ENCODE assay signal across 15 cellular contexts in the genomic region with DNA sequence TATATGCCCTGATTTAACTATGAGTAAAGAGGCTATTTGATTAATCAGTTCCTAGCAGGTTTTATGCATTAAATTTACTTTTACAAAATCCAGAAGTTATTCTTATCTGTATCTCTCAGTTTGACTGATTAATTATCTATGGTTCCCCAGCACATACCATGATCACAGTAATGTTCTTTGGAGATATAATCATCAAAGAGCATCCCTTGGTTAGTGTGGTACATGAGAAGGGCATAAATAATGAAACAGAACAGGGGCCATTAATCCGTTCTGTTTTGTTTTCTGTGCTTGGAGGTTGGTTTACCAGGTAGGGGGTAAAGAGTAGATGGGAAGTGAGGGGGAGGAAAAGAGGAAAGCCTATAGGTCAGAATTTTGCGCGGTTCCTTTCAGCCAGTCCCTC.
DNase-seq lines count a peak whose midpoint lies in the region; ATAC-seq and TF ChIP-seq lines count a peak whose summit lies in the region.
"Had no signal": no experiment of that assay in that cellular context is flagged by ENCODE, and none has a peak within 500 bp of the region (broad histone marks: within the 10 kb centered on the region; RNA-seq: fewer than 3 reads in every experiment).

No MANE protein-coding gene starts in this region.

- H2BK120ac ChIP-seq in mesenchymal stem cell (ENCODE audit: low read depth, low read length), result no peak overlapping the region

- H3K79me2 ChIP-seq in SK-N-SH (ENCODE audit: insufficient read depth), result no peaks in the 10 kb centered on the region

- no peak for ATAC-seq in HG02571 (IDR thresholded peaks at IDR 0.05; ENCODE audit: unreplicated experiment)
- ATAC-seq: A549, HCT116, K562 had no signal

- H3K27me3 Mint-ChIP-seq in nephron progenitor cell (ENCODE audit: low read depth, poor library complexity), result peaks cover 3% of the 10 kb centered on the region
- H3K27me3 Mint-ChIP-seq: CD8-positive, alpha-beta memory T cell had no signal

- H3K4me1 Mint-ChIP-seq in nephron progenitor cell, result peaks cover 52% of the 10 kb centered on the region
- H3K4me1 Mint-ChIP-seq: CD8-positive, alpha-beta memory T cell had no signal

- no peaks in the 10 kb centered on the region for H4K20me1 ChIP-seq in SK-N-SH (ENCODE audit: insufficient read depth)

- H2BK12ac ChIP-seq in mesenchymal stem cell (ENCODE audit: low read length in 2 of 2), result no peak overlapping the region

- H3K18ac ChIP-seq in mesenchymal stem cell (ENCODE audit: low read depth in 1 of 2, low read length in 2 of 2), result no peak overlapping the region

- CTCF ChIA-PET in SK-N-SH (lab: Yijun Ruan, JAX), result interaction anchor here (1.1 to 2.1 kb wide), 8 partner anchors 13 to 1401 kb away, joined by 3 to 7 read pairs (median 4); no protein-coding TSS in a partner anchor

- no peak overlapping the region for H2BK5ac ChIP-seq in mesenchymal stem cell (ENCODE audit: low read depth, low read length, poor library complexity, severe bottlenecking)

- no peaks in the 10 kb centered on the region for H3K9me3 ChIP-seq in SK-N-SH
- H3K9me3 ChIP-seq in mesenchymal stem cell (ENCODE audit: control insufficient read depth, low read length), result no peaks in the 10 kb centered on the region
- H3K9me3 ChIP-seq: A549, BE2C, Caco-2 had no signal

- H3K9me2 ChIP-seq in SK-N-SH, result no peaks in the 10 kb centered on the region

- no peak for TF ChIP-seq CTCF in SK-N-SH (IDR thresholded peaks at IDR 0.05)
- TF ChIP-seq CTCF in nephron progenitor cell (IDR thresholded peaks at IDR 0.05), result no peak

- peak in 1 of 2 experiments; percentile 86; a peak in 2 of 4 replicates for TF ChIP-seq EP300 in SK-N-SH (IDR thresholded peaks at IDR 0.05; ENCODE audit: borderline replicate concordance in 1 of 2, low read depth in 1 of 2, low read length in 1 of 2)

- H2BK15ac ChIP-seq in mesenchymal stem cell (ENCODE audit: low read depth, poor library complexity, severe bottlenecking), result no peak overlapping the region

- no peak overlapping the region for H2AFZ ChIP-seq in SK-N-SH (ENCODE audit: low read depth)
- no peak overlapping the region for H2AFZ ChIP-seq in mesenchymal stem cell (ENCODE audit: low read depth, low read length)

- no peak overlapping the region for H3K4me3 ChIP-seq in SK-N-SH (ENCODE audit: low read depth in 2 of 2, low read length in 1 of 2)
- H3K4me3 ChIP-seq in mesenchymal stem cell (ENCODE audit: insufficient read depth in 1 of 2, low read depth in 1 of 2, low read length in 2 of 2), result no peak overlapping the region
- H3K4me3 ChIP-seq: A549, K562 had no signal

- H4K8ac ChIP-seq in mesenchymal stem cell (ENCODE audit: low read length), result no peak overlapping the region

- H3K36me3 ChIP-seq in SK-N-SH (replicated peaks in 1 of 2; ENCODE audit: control insufficient read depth in 1 of 2, insufficient read depth in 2 of 2, low read length in 1 of 2) (no peaks in the 10 kb centered on the region), mesenchymal stem cell (ENCODE audit: control insufficient read depth in 1 of 2, insufficient read depth in 2 of 2, low read depth in 1 of 2, low read length in 2 of 2) (no peaks in the 10 kb centered on the region)
- H3K36me3 ChIP-seq: BE2C had no signal

- H3K79me1 ChIP-seq in mesenchymal stem cell (replicated peaks; ENCODE audit: low read length, poor library complexity, severe bottlenecking), result no peaks in the 10 kb centered on the region

- DNase-seq in NCI-H146 (lab: John Stamatoyannopoulos, UW), result peak; percentile 97
- DNase-seq in SK-N-SH, result peak; percentile 39
- DNase-seq in nephron progenitor cell, result no peak
- DNase-seq in NOMO-1 (lab: John Stamatoyannopoulos, UW; ENCODE audit: unreplicated experiment in 2 of 2), result no peak
- no peak for DNase-seq in mesenchymal stem cell
- no peak for DNase-seq in DMS114 treated with DMSO at 0.1 percent for 48 hours (lab: John Stamatoyannopoulos, UW; ENCODE audit: unreplicated experiment)
- DNase-seq: BE2C; Caco-2; CD8-positive, alpha-beta memory T cell; DMS53; GF-D8 had no signal

- no peak overlapping the region for H4K91ac ChIP-seq in mesenchymal stem cell (ENCODE audit: low read length)

- no peak overlapping the region for H3K23ac ChIP-seq in mesenchymal stem cell (ENCODE audit: low read length in 2 of 2)

- no peak overlapping the region for H2AK5ac ChIP-seq in mesenchymal stem cell (ENCODE audit: low read length, severe bottlenecking)

- no peak; the same call in 1 of the 2 replicates for TF ChIP-seq RAD21 in SK-N-SH (IDR thresholded peaks at IDR 0.05; ENCODE audit: low read length)

- peak overlapping the region; percentile 43 for H3K27ac Mint-ChIP-seq in nephron progenitor cell
- H3K27ac Mint-ChIP-seq: CD8-positive, alpha-beta memory T cell had no signal

- peaks cover 0 to 12% of the 10 kb centered on the region in 2 experiments; a peak in 2 of 4 replicates for H3K4me1 ChIP-seq in SK-N-SH (ENCODE audit: control insufficient read depth in 1 of 2, insufficient read depth in 2 of 2, low read depth in 1 of 2, low read length in 1 of 2)
- peaks cover 1% of the 10 kb centered on the region for H3K4me1 ChIP-seq in mesenchymal stem cell (ENCODE audit: control insufficient read depth, insufficient read depth, low read depth, low read length)
- H3K4me1 ChIP-seq: A549, Caco-2 had no signal

- POLR2A ChIA-PET in SK-N-SH (lab: Yijun Ruan, JAX), result no interaction called here

- no peak overlapping the region for H3K9ac ChIP-seq in SK-N-SH
- no peak overlapping the region for H3K9ac ChIP-seq in mesenchymal stem cell (ENCODE audit: low read length)

- H3K4me3 Mint-ChIP-seq in nephron progenitor cell, result no peak overlapping the region
- H3K4me3 Mint-ChIP-seq: CD8-positive, alpha-beta memory T cell had no signal

- no peaks in the 10 kb centered on the region for H3F3A ChIP-seq in SK-N-SH (replicated peaks; ENCODE audit: insufficient read depth)

- no peak overlapping the region for H3K27ac ChIP-seq in SK-N-SH (ENCODE audit: low read depth in 2 of 2, low read length in 1 of 2)
- no peak overlapping the region for H3K27ac ChIP-seq in mesenchymal stem cell (ENCODE audit: low read length, poor library complexity, severe bottlenecking)
- H3K27ac ChIP-seq: A549 had no signal

- H3K14ac ChIP-seq in mesenchymal stem cell (ENCODE audit: low read length in 2 of 2), result no peak overlapping the region

- peaks cover 2% of the 10 kb centered on the region for H3K36me3 Mint-ChIP-seq in nephron progenitor cell (ENCODE audit: low read depth)
- H3K36me3 Mint-ChIP-seq: CD8-positive, alpha-beta memory T cell had no signal

- no peak overlapping the region for H3K4me2 ChIP-seq in SK-N-SH
- no peak overlapping the region for H3K4me2 ChIP-seq in mesenchymal stem cell (ENCODE audit: low read length, poor library complexity, severe bottlenecking)
- H3K4me2 ChIP-seq: A549 had no signal

- H3K27me3 ChIP-seq in SK-N-SH (ENCODE audit: insufficient read depth), result no peaks in the 10 kb centered on the region
- H3K27me3 ChIP-seq in mesenchymal stem cell (ENCODE audit: control insufficient read depth in 1 of 2, insufficient read depth in 1 of 2, low read length in 2 of 2), result no peaks in the 10 kb centered on the region
- H3K27me3 ChIP-seq: BE2C had no signal

- no peak overlapping the region for H3K4ac ChIP-seq in mesenchymal stem cell (ENCODE audit: low read depth in 1 of 2, low read length in 2 of 2)

- WGBS in SK-N-SH (ENCODE audit: low lambda C conversion rate), result 35% methylated on average over 3 of the region's 3 CpGs
- WGBS in mesenchymal stem cell, result 82% methylated on average over 3 of the region's 3 CpGs

- peaks cover 12% of the 10 kb centered on the region for H3K9me3 Mint-ChIP-seq in nephron progenitor cell

TF ChIP-seq in SK-N-SH, 30 proteins besides CTCF, POLR2A, EP300 and RAD21 (continues in another document):
- no peak for TF ChIP-seq USF1 (IDR thresholded peaks at IDR 0.05; ENCODE audit: borderline replicate concordance, low read depth)
- peak; percentile 89 for TF ChIP-seq RCOR1 (IDR thresholded peaks at IDR 0.05; ENCODE audit: low read length)
- no peak for TF ChIP-seq YY1 (IDR thresholded peaks at IDR 0.05; ENCODE audit: low read depth)
- no peak for TF ChIP-seq TEAD4 (IDR thresholded peaks at IDR 0.05; ENCODE audit: borderline replicate concordance, insufficient read depth)
- peak; percentile 69 for TF ChIP-seq FOXJ3 (CRISPR knock-in tag; IDR thresholded peaks at IDR 0.05)
- peak; percentile 91 for TF ChIP-seq GATA2 (CRISPR knock-in tag; IDR thresholded peaks at IDR 0.05)
- no peak for TF ChIP-seq EZH2phosphoT487 (IDR thresholded peaks at IDR 0.05; ENCODE audit: borderline replicate concordance, low read depth)
- TF ChIP-seq CHD2 (IDR thresholded peaks at IDR 0.05; ENCODE audit: low read length, partially characterized antibody), result peak; percentile 55
- TF ChIP-seq, protein P1, sequence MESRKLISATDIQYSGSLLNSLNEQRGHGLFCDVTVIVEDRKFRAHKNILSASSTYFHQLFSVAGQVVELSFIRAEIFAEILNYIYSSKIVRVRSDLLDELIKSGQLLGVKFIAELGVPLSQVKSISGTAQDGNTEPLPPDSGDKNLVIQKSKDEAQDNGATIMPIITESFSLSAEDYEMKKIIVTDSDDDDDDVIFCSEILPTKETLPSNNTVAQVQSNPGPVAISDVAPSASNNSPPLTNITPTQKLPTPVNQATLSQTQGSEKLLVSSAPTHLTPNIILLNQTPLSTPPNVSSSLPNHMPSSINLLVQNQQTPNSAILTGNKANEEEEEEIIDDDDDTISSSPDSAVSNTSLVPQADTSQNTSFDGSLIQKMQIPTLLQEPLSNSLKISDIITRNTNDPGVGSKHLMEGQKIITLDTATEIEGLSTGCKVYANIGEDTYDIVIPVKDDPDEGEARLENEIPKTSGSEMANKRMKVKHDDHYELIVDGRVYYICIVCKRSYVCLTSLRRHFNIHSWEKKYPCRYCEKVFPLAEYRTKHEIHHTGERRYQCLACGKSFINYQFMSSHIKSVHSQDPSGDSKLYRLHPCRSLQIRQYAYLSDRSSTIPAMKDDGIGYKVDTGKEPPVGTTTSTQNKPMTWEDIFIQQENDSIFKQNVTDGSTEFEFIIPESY (IDR thresholded peaks at IDR 0.05; ENCODE audit: borderline replicate concordance, low read depth), result no peak
- no peak for TF ChIP-seq FOXM1 (IDR thresholded peaks at IDR 0.05; ENCODE audit: low read depth)
- no peak for TF ChIP-seq FOSL2 (IDR thresholded peaks at IDR 0.05; ENCODE audit: borderline replicate concordance, low read depth)

Comparison
In these comparisons a context has a peak if more than half of its experiments do, and no peak if none do; other contexts are left out.
1. DNase-seq: peak in NCI-H146 (single experiment) and SK-N-SH (single experiment); none in nephron progenitor cell (single experiment), NOMO-1 (0 of 2), mesenchymal stem cell (single experiment) and DMS114 treated with DMSO at 0.1 percent for 48 hours (single experiment).